9 cellular contexts compared by ENCODE assay signal in the genomic region with DNA sequence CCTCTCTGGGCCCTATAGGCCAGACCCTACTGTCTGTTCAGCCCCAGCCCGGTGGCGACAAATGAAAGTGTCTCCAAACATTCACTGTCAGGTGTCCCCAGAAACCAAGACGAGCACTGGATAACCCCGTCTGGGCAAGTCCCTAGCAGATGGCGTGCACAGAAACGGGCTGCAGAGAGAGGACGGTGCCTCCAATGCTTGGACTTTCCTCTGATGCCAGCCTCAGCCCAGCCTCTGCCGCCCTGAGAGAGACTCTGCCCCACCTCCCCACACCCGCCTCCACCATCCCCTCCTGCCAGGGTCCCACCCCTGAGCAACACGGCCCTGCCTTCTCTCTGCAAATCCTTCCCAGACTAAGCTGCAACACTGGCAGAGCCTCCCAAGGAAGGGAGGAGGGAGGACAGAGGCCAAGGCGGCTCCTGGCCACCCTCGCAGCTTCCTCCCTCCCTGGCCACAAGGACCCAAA.
DNase-seq lines count a peak whose midpoint lies in the region; ATAC-seq lines count a peak whose summit lies in the region.
"Had no signal": no experiment of that assay in that cellular context is flagged by ENCODE, and none has a peak within 500 bp of the region (broad histone marks: within the 10 kb centered on the region; RNA-seq: fewer than 3 reads in every experiment).

No MANE protein-coding gene starts in this region.

- H3K9me3 Mint-ChIP-seq in T-helper 1 cell treated with Interleukin-12 subunit alpha and Interleukin-12 subunit beta and Interleukin-4 antibody, amounts not matched to agents 30 μg/mL and 1 μg/mL, for 36 hours, result no peaks in the 10 kb centered on the region
- H3K9me3 Mint-ChIP-seq in dendritic cell treated with granulocyte-macrophage colony-stimulating factor and Interleukin-4, amounts not matched to agents 40 ng/mL and 50 ng/mL, for 4 days, result no peaks in the 10 kb centered on the region
- no peaks in the 10 kb centered on the region for H3K9me3 Mint-ChIP-seq in stimulated activated effector memory CD8-positive, alpha-beta T cell treated with anti-CD3 and anti-CD28 coated beads, Interleukin-12 subunit alpha, Interleukin-12 subunit beta, amount 100 ng/mL, for 72 hours

- no peak for DNase-seq in T-helper 1 cell
- peak; percentile 65 for DNase-seq in NCI-H510A (lab: John Stamatoyannopoulos, UW)
- no peak for DNase-seq in stimulated activated effector memory CD8-positive, alpha-beta T cell treated with anti-CD3 and anti-CD28 coated beads, Interleukin-12 subunit alpha, Interleukin-12 subunit beta, amount 100 ng/mL, for 72 hours (ENCODE audit: low spot score in 2 of 2)
- DNase-seq in NCI-H2227 treated with DMSO at 0.1 percent for 48 hours (lab: John Stamatoyannopoulos, UW), result no peak
- DNase-seq: NCI-H187 treated with DMSO at 0.1 percent for 48 hours had no signal

- peak overlapping the region; percentile 17 for H3K4me3 Mint-ChIP-seq in T-helper 1 cell treated with Interleukin-12 subunit alpha and Interleukin-12 subunit beta and Interleukin-4 antibody, amounts not matched to agents 30 μg/mL and 1 μg/mL, for 36 hours
- H3K4me3 Mint-ChIP-seq in dendritic cell treated with granulocyte-macrophage colony-stimulating factor and Interleukin-4, amounts not matched to agents 40 ng/mL and 50 ng/mL, for 4 days, result peak overlapping the region; percentile 27
- H3K4me3 Mint-ChIP-seq in stimulated activated effector memory CD8-positive, alpha-beta T cell treated with anti-CD3 and anti-CD28 coated beads, Interleukin-12 subunit alpha, Interleukin-12 subunit beta, amount 100 ng/mL, for 72 hours, result peak overlapping the region; percentile 71

- H3K36me3 Mint-ChIP-seq in T-helper 1 cell treated with Interleukin-12 subunit alpha and Interleukin-12 subunit beta and Interleukin-4 antibody, amounts not matched to agents 30 μg/mL and 1 μg/mL, for 36 hours (ENCODE audit: low read depth), result no peaks in the 10 kb centered on the region
- no peaks in the 10 kb centered on the region for H3K36me3 Mint-ChIP-seq in dendritic cell treated with granulocyte-macrophage colony-stimulating factor and Interleukin-4, amounts not matched to agents 40 ng/mL and 50 ng/mL, for 4 days (ENCODE audit: low read depth)
- H3K36me3 Mint-ChIP-seq in stimulated activated effector memory CD8-positive, alpha-beta T cell treated with anti-CD3 and anti-CD28 coated beads, Interleukin-12 subunit alpha, Interleukin-12 subunit beta, amount 100 ng/mL, for 72 hours, result no peaks in the 10 kb centered on the region

- no peaks in the 10 kb centered on the region for H3K27me3 Mint-ChIP-seq in T-helper 1 cell treated with Interleukin-12 subunit alpha and Interleukin-12 subunit beta and Interleukin-4 antibody, amounts not matched to agents 30 μg/mL and 1 μg/mL, for 36 hours (ENCODE audit: low read depth)
- peaks cover 13% of the 10 kb centered on the region for H3K27me3 Mint-ChIP-seq in dendritic cell treated with granulocyte-macrophage colony-stimulating factor and Interleukin-4, amounts not matched to agents 40 ng/mL and 50 ng/mL, for 4 days

- intact Hi-C loops in dendritic cell treated with granulocyte-macrophage colony-stimulating factor and Interleukin-4, amounts not matched to agents 40 ng/mL and 50 ng/mL, for 4 days (cut with micrococcal nuclease), result no loop called here

- ATAC-seq in stimulated activated effector memory CD8-positive, alpha-beta T cell treated with anti-CD3 and anti-CD28 coated beads, Interleukin-12 subunit alpha, Interleukin-12 subunit beta, amount 100 ng/mL, for 72 hours, result no peak
- ATAC-seq in HG03442 (IDR thresholded peaks at IDR 0.05; ENCODE audit: unreplicated experiment), result no peak
- no peak for ATAC-seq in GM19397 (IDR thresholded peaks at IDR 0.05; ENCODE audit: unreplicated experiment)

- H3K27ac Mint-ChIP-seq in T-helper 1 cell treated with Interleukin-12 subunit alpha and Interleukin-12 subunit beta and Interleukin-4 antibody, amounts not matched to agents 30 μg/mL and 1 μg/mL, for 36 hours, result peak overlapping the region; percentile 83
- H3K27ac Mint-ChIP-seq in dendritic cell treated with granulocyte-macrophage colony-stimulating factor and Interleukin-4, amounts not matched to agents 40 ng/mL and 50 ng/mL, for 4 days, result peak overlapping the region; percentile 82
- H3K27ac Mint-ChIP-seq in stimulated activated effector memory CD8-positive, alpha-beta T cell treated with anti-CD3 and anti-CD28 coated beads, Interleukin-12 subunit alpha, Interleukin-12 subunit beta, amount 100 ng/mL, for 72 hours, result no peak overlapping the region

- H3K4me1 Mint-ChIP-seq in T-helper 1 cell treated with Interleukin-12 subunit alpha and Interleukin-12 subunit beta and Interleukin-4 antibody, amounts not matched to agents 30 μg/mL and 1 μg/mL, for 36 hours (ENCODE audit: low read depth), result peaks cover 31% of the 10 kb centered on the region
- H3K4me1 Mint-ChIP-seq in dendritic cell treated with granulocyte-macrophage colony-stimulating factor and Interleukin-4, amounts not matched to agents 40 ng/mL and 50 ng/mL, for 4 days (ENCODE audit: low read depth), result peaks cover 70% of the 10 kb centered on the region
- peaks cover 63% of the 10 kb centered on the region for H3K4me1 Mint-ChIP-seq in stimulated activated effector memory CD8-positive, alpha-beta T cell treated with anti-CD3 and anti-CD28 coated beads, Interleukin-12 subunit alpha, Interleukin-12 subunit beta, amount 100 ng/mL, for 72 hours

Comparison
In these comparisons a context has a peak if more than half of its experiments do, and no peak if none do; other contexts are left out.
1. H3K4me3 Mint-ChIP-seq: peak in every context shown above with its lines; median percentile 71 in stimulated activated effector memory CD8-positive, alpha-beta T cell treated with anti-CD3 and anti-CD28 coated beads, Interleukin-12 subunit alpha, Interleukin-12 subunit beta, amount 100 ng/mL, for 72 hours; 27 in dendritic cell treated with granulocyte-macrophage colony-stimulating factor and Interleukin-4, amounts not matched to agents 40 ng/mL and 50 ng/mL, for 4 days; 17 in T-helper 1 cell treated with Interleukin-12 subunit alpha and Interleukin-12 subunit beta and Interleukin-4 antibody, amounts not matched to agents 30 μg/mL and 1 μg/mL, for 36 hours.